Comparison of ENCODE assay signal across 16 cellular contexts in genomic region chr3:133864616-133865015, GRCh38. TPM values are rescaled to one million over a fixed set of nuclear protein-coding genes. Genes with fewer than 3 reads are reported as not detected.
DNase-seq lines count a peak whose midpoint lies in the region; ATAC-seq and TF ChIP-seq lines count a peak whose summit lies in the region.
"Had no signal": no experiment of that assay in that cellular context is flagged by ENCODE, and none has a peak within 500 bp of the region (broad histone marks: within the 10 kb centered on the region; RNA-seq: fewer than 3 reads in every experiment).

No MANE protein-coding gene starts in this region.

- peaks cover 8 to 22% (median 16%) of the 10 kb centered on the region in 10 experiments; a peak in 18 of 20 replicates for H3K4me1 ChIP-seq in BLaER1 treated with 17β-estradiol and CSF1 and Interleukin-3, amounts not matched to agents 10 nM and 100 nM
- H3K4me1 ChIP-seq in aorta (ENCODE audit: control insufficient read depth in 1 of 2, insufficient read depth in 2 of 2, low read length in 2 of 2), result no peaks in the 10 kb centered on the region
- H3K4me1 ChIP-seq: BE2C had no signal

- WGBS in aorta, 2 donors, result 82 to 87% methylated on average over 7 of the region's 7 CpGs

- H3K27me3 ChIP-seq in BLaER1 treated with 17β-estradiol and CSF1 and Interleukin-3, amounts not matched to agents 10 nM and 100 nM, result no peaks in the 10 kb centered on the region
- H3K27me3 ChIP-seq in dorsolateral prefrontal cortex (no peaks in the 10 kb centered on the region), aorta (ENCODE audit: control insufficient read depth in 1 of 2, insufficient read depth in 2 of 2, low read length in 1 of 2) (no peaks in the 10 kb centered on the region)
- H3K27me3 ChIP-seq: BE2C had no signal

- H3K27ac ChIP-seq in BLaER1 treated with 17β-estradiol and CSF1 and Interleukin-3, amounts not matched to agents 10 nM and 100 nM, result no peak overlapping the region
- H3K27ac ChIP-seq in VCaP (peak overlapping the region; percentile 53; the same call in 1 of the 2 replicates), dorsolateral prefrontal cortex (peak overlapping the region in 38 of 59 donors; percentile 10 to 74 (median 44)), aorta (ENCODE audit: low read depth in 1 of 2, low read length in 2 of 2) (no peak overlapping the region)
- H3K27ac ChIP-seq: GM23248 had no signal

- TF ChIP-seq CTCF in VCaP (conservative IDR thresholded peaks at IDR 0.05) (no peak), dorsolateral prefrontal cortex (IDR thresholded peaks at IDR 0.05 in 54 of 56, conservative IDR thresholded peaks at IDR 0.05 in 2 of 56; ENCODE audit: low read depth in 1 of 56, partially characterized antibody in 56 of 56) (no peak)

- no peaks in the 10 kb centered on the region for H3K9me3 ChIP-seq in BLaER1 treated with 17β-estradiol and CSF1 and Interleukin-3, amounts not matched to agents 10 nM and 100 nM (replicated peaks in 1 of 11)
- H3K9me3 ChIP-seq in aorta (ENCODE audit: control insufficient read depth, low read length), result no peaks in the 10 kb centered on the region
- H3K9me3 ChIP-seq: BE2C had no signal

- ATAC-seq in aorta (ENCODE audit: low FRiP score), result no peak
- ATAC-seq: CD8-positive, alpha-beta T cell had no signal

- DNase-seq in dorsolateral prefrontal cortex, result no peak
- peak; percentile 0 to 43 for DNase-seq in aorta
- DNase-seq in A172 (ENCODE audit: low spot score), result no peak
- no peak for DNase-seq in NCI-H1048 (lab: John Stamatoyannopoulos, UW)
- no peak for DNase-seq in anterior cingulate cortex (lab: John Stamatoyannopoulos, UW)
- DNase-seq: ACHN; BE2C; Calu3; CD8-positive, alpha-beta T cell; DMS79 treated with DMSO at 0.1 percent for 48 hours; GF-D8; GM23248; HCEC 1CT; IMR-90 had no signal

- H3K9ac ChIP-seq in BLaER1 treated with 17β-estradiol and CSF1 and Interleukin-3, amounts not matched to agents 10 nM and 100 nM, result no peak overlapping the region
- H3K9ac ChIP-seq: GM23248 had no signal

- no peak overlapping the region for H3K4me3 ChIP-seq in BLaER1 treated with 17β-estradiol and CSF1 and Interleukin-3, amounts not matched to agents 10 nM and 100 nM
- H3K4me3 ChIP-seq in dorsolateral prefrontal cortex (no peak overlapping the region), aorta (ENCODE audit: low read length in 2 of 2) (no peak overlapping the region)
- H3K4me3 ChIP-seq: GM23248 had no signal

- H3K36me3 ChIP-seq in BLaER1 treated with 17β-estradiol and CSF1 and Interleukin-3, amounts not matched to agents 10 nM and 100 nM, result no peaks in the 10 kb centered on the region
- no peaks in the 10 kb centered on the region for H3K36me3 ChIP-seq in aorta (ENCODE audit: control insufficient read depth in 1 of 2, insufficient read depth in 2 of 2, low read length in 1 of 2)
- H3K36me3 ChIP-seq: BE2C had no signal

- H4K20me1 ChIP-seq in BLaER1 treated with 17β-estradiol and CSF1 and Interleukin-3, amounts not matched to agents 10 nM and 100 nM, result no peaks in the 10 kb centered on the region

- H3K4me2 ChIP-seq in BLaER1 treated with 17β-estradiol and CSF1 and Interleukin-3, amounts not matched to agents 10 nM and 100 nM, result peak overlapping the region in 8 of 11 experiments; percentile 45 to 73 (median 61); a peak in 11 of 22 replicates

- intact Hi-C loops in dorsolateral prefrontal cortex (cut with DNase I) (no loop called here), aorta (cut with DNase I) (no loop called here)

RNA-seq across cellular contexts. Expression of gene RAB6B, which starts 31.1 kb away (rescaled TPM):
- total RNA-seq in dorsolateral prefrontal cortex (100 to 1,000 TPM; 119 to 563 (median 431) TPM), aorta (10 to 100 TPM in 1 of 2 donors, 1 to 10 TPM in 1; 9.2 to 12.0 TPM)
- 1 to 10 TPM in 1 of 2 donors, under 1 TPM in 1; 0.59 to 7.1 TPM for polyA plus RNA-seq in aorta
- total RNA-seq in A172 (2014; rRNA removed; shearing (Covaris generic)), result 0.33 and 1.3 TPM in 2 replicates

RNA-seq across cellular contexts. Expression of gene SRPRB, which starts 59.0 kb away (rescaled TPM):
- 10 to 100 TPM; 22.8 to 66.1 (median 40.5) TPM for total RNA-seq in dorsolateral prefrontal cortex
- 10 to 100 TPM; 32.9 to 33.6 TPM for total RNA-seq in aorta
- 10 to 100 TPM in 1 of 2 donors, 1 to 10 TPM in 1; 8.6 to 18.0 TPM for polyA plus RNA-seq in aorta
- 96.0 and 107 TPM in 2 replicates for total RNA-seq in A172 (2014; rRNA removed; shearing (Covaris generic))

Comparison
In these comparisons a context has a peak if more than half of its experiments do, and no peak if none do; other contexts are left out.
1. H3K27ac ChIP-seq: peak in VCaP (single experiment) and dorsolateral prefrontal cortex (38 of 59); none in BLaER1 treated with 17β-estradiol and CSF1 and Interleukin-3, amounts not matched to agents 10 nM and 100 nM (0 of 11) and aorta (0 of 2).
2. DNase-seq: peak in aorta (2 of 2); none in dorsolateral prefrontal cortex (0 of 10), A172 (single experiment), NCI-H1048 (single experiment) and anterior cingulate cortex (0 of 58).
3. RNA of gene RAB6B, which starts 31.1 kb away (total RNA-seq): 119 to 563 TPM in dorsolateral prefrontal cortex; 9.2 to 12.0 TPM in aorta and 0.33 to 1.3 TPM in A172; every median in the first group is over 4 times any median in the second.